1 cellular context compared by ENCODE assay signal in the genomic region with DNA sequence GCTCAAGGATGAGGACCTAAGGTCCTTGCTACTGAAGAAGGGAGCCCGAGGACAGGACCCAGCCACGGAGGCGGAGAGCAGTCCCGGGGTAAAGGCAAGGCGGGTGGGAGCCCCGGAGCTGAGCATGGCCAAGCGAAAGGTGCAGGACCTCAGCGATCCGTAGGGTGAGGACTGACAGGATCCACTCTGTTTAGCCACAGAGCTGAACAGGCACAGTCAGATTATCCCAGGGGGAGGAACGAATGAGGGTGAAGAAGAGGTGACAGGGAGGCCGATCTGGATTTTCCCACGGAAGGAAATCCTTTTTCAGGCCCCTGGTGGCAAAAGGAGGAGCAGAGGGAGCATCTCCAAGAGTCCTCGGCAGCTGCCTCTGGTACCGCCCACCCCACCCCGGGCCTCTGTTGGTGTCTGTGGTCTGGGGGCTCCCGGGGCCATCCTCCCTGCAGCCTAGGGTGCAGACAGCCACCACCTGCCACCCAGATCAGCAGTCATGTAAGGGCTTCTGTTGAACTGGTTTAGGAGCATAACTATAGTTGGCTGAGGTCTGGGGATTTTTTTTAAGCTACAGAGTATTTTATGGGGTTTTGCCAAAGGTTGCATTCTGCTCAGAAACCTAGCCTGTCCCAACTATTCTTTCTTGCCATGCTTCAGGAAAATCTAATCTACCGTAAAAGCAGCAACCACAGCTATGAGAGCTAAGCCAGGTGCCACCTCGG.
TF ChIP-seq lines count a peak whose summit lies in the region.

No MANE protein-coding gene starts in this region.

TF ChIP-seq in A549, 52 proteins besides CTCF, POLR2A, EP300 and RAD21 (continued from another document):
- TF ChIP-seq ELK1 (IDR thresholded peaks at IDR 0.05; ENCODE audit: low read depth, low read length) (no peak), ESRRA (IDR thresholded peaks at IDR 0.05; ENCODE audit: borderline replicate concordance, low read length) (no peak), RCOR1 (IDR thresholded peaks at IDR 0.05; ENCODE audit: low read depth, low read length) (no peak)
TF ChIP-seq in A549: peak in this region for 0.
